Comparison of ENCODE assay signal across 1 cellular context in genomic region chr17:78019367-78019975, GRCh38.
TF ChIP-seq lines count a peak whose summit lies in the region.

No MANE protein-coding gene starts in this region.

TF ChIP-seq in K562, 482 proteins besides CTCF, POLR2A, EP300 and RAD21 (continued from another document):
- TF ChIP-seq PML (IDR thresholded peaks at IDR 0.05; ENCODE audit: low read length) (no peak), CREM (IDR thresholded peaks at IDR 0.05; ENCODE audit: low read depth) (no peak), NR3C1 (CRISPR knock-in tag; IDR thresholded peaks at IDR 0.05) (no peak), ZNF217 (CRISPR knock-in tag; IDR thresholded peaks at IDR 0.05) (no peak), ZNF639 (CRISPR knock-in tag; conservative IDR thresholded peaks at IDR 0.05 in 1 of 2, IDR thresholded peaks at IDR 0.05 in 1 of 2) (no peak), C11orf30 (IDR thresholded peaks at IDR 0.05; ENCODE audit: low read depth) (peak; percentile 88), TAF9B (IDR thresholded peaks at IDR 0.05; ENCODE audit: partially characterized antibody) (no peak), TGIF2 (CRISPR knock-in tag; IDR thresholded peaks at IDR 0.05) (no peak), MAFF (IDR thresholded peaks at IDR 0.05; ENCODE audit: low read length) (peak; percentile 41; the same call in 1 of the 2 replicates), BDP1 (IDR thresholded peaks at IDR 0.05; ENCODE audit: insufficient read depth, insufficient read length) (no peak), TSC22D4 (tag; IDR thresholded peaks at IDR 0.05) (no peak), PCBP2 (IDR thresholded peaks at IDR 0.05; ENCODE audit: low read depth, low read length, poor library complexity, severe bottlenecking) (no peak), KLF16 (IDR thresholded peaks at IDR 0.05) (peak; percentile 44; the same call in 1 of the 2 replicates), SMC3 (conservative IDR thresholded peaks at IDR 0.05; ENCODE audit: insufficient read depth, low read depth, low read length) (0 out of 2 replicates have a peak, but pooled peaks have one; percentile 37), MAFG (tag; conservative IDR thresholded peaks at IDR 0.05) (peak; percentile 76; the same call in 1 of the 2 replicates)
- TF ChIP-seq, protein P1, sequence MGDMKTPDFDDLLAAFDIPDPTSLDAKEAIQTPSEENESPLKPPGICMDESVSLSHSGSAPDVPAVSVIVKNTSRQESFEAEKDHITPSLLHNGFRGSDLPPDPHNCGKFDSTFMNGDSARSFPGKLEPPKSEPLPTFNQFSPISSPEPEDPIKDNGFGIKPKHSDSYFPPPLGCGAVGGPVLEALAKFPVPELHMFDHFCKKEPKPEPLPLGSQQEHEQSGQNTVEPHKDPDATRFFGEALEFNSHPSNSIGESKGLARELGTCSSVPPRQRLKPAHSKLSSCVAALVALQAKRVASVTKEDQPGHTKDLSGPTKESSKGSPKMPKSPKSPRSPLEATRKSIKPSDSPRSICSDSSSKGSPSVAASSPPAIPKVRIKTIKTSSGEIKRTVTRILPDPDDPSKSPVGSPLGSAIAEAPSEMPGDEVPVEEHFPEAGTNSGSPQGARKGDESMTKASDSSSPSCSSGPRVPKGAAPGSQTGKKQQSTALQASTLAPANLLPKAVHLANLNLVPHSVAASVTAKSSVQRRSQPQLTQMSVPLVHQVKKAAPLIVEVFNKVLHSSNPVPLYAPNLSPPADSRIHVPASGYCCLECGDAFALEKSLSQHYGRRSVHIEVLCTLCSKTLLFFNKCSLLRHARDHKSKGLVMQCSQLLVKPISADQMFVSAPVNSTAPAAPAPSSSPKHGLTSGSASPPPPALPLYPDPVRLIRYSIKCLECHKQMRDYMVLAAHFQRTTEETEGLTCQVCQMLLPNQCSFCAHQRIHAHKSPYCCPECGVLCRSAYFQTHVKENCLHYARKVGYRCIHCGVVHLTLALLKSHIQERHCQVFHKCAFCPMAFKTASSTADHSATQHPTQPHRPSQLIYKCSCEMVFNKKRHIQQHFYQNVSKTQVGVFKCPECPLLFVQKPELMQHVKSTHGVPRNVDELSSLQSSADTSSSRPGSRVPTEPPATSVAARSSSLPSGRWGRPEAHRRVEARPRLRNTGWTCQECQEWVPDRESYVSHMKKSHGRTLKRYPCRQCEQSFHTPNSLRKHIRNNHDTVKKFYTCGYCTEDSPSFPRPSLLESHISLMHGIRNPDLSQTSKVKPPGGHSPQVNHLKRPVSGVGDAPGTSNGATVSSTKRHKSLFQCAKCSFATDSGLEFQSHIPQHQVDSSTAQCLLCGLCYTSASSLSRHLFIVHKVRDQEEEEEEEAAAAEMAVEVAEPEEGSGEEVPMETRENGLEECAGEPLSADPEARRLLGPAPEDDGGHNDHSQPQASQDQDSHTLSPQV (IDR thresholded peaks at IDR 0.05): peak; percentile 55; the same call in 1 of the 2 replicates
- TF ChIP-seq, protein P2, sequence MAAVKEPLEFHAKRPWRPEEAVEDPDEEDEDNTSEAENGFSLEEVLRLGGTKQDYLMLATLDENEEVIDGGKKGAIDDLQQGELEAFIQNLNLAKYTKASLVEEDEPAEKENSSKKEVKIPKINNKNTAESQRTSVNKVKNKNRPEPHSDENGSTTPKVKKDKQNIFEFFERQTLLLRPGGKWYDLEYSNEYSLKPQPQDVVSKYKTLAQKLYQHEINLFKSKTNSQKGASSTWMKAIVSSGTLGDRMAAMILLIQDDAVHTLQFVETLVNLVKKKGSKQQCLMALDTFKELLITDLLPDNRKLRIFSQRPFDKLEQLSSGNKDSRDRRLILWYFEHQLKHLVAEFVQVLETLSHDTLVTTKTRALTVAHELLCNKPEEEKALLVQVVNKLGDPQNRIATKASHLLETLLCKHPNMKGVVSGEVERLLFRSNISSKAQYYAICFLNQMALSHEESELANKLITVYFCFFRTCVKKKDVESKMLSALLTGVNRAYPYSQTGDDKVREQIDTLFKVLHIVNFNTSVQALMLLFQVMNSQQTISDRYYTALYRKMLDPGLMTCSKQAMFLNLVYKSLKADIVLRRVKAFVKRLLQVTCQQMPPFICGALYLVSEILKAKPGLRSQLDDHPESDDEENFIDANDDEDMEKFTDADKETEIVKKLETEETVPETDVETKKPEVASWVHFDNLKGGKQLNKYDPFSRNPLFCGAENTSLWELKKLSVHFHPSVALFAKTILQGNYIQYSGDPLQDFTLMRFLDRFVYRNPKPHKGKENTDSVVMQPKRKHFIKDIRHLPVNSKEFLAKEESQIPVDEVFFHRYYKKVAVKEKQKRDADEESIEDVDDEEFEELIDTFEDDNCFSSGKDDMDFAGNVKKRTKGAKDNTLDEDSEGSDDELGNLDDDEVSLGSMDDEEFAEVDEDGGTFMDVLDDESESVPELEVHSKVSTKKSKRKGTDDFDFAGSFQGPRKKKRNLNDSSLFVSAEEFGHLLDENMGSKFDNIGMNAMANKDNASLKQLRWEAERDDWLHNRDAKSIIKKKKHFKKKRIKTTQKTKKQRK (IDR thresholded peaks at IDR 0.05; ENCODE audit: borderline replicate concordance, low read depth, low read length): no peak
- TF ChIP-seq, protein P3, sequence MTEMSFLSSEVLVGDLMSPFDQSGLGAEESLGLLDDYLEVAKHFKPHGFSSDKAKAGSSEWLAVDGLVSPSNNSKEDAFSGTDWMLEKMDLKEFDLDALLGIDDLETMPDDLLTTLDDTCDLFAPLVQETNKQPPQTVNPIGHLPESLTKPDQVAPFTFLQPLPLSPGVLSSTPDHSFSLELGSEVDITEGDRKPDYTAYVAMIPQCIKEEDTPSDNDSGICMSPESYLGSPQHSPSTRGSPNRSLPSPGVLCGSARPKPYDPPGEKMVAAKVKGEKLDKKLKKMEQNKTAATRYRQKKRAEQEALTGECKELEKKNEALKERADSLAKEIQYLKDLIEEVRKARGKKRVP (CRISPR knock-in tag; IDR thresholded peaks at IDR 0.05): no peak
